In genomic region chr15:80694624-80695098, GRCh38 we compare ENCODE assay signal across 8 cellular contexts. TPM values are rescaled to one million over a fixed set of nuclear protein-coding genes. Genes with fewer than 3 reads are reported as not detected.
DNase-seq lines count a peak whose midpoint lies in the region; ATAC-seq and TF ChIP-seq lines count a peak whose summit lies in the region.

No MANE protein-coding gene starts in this region.

- 0% methylated on average over 2 to 12 of the region's 46 CpGs for WGBS in transverse colon (ENCODE audit: low coverage in 1 of 2), 2 donors

- H3K4me3 ChIP-seq in WI38 (ENCODE audit: low read depth, low read length) (peak overlapping the region; percentile 65), mucosa of stomach (ENCODE audit: low read length) (peak overlapping the region; percentile 17), transverse colon (peak overlapping the region; percentile 76 to 95 (median 84))

- in situ Hi-C loops in transverse colon (cut with MboI; ENCODE audit: low pct_ligation_motif_present in 1 of 4, low pct_unique_long_range_greater_than_20kb in 1 of 4, low sequenced_read_pairs in 3 of 4) = no loop called here

- no peak for TF ChIP-seq POLR2A in transverse colon (IDR thresholded peaks at IDR 0.05)

- intact Hi-C loops in Right ventricle myocardium inferior (cut with DNase I) = loop anchor here (10.0 kb wide), 1 partner anchor 290 kb away; the partner anchor contains the start of gene MESD
- intact Hi-C loops in cardiac septum (cut with DNase I) = loop anchor here (10.0 kb wide), 1 partner anchor 50 kb away; no protein-coding TSS in a partner anchor
- intact Hi-C loops in transverse colon (cut with DNase I; ENCODE audit: low total_unique reads) = no loop called here

- H3K27ac ChIP-seq in transverse colon = peak overlapping the region; percentile 93 to 95 (median 94)

- TF ChIP-seq CTCF in WI38 (IDR thresholded peaks at IDR 0.05; ENCODE audit: low read depth, low read length) (no peak), transverse colon (IDR thresholded peaks at IDR 0.05) (no peak)

- H3K27me3 ChIP-seq in mucosa of stomach (ENCODE audit: control insufficient read depth, insufficient read depth, low read length) (no peaks in the 10 kb centered on the region), transverse colon (no peaks in the 10 kb centered on the region)

- H3K9ac ChIP-seq in mucosa of stomach (ENCODE audit: low read length) = peak overlapping the region; percentile 81

- no peaks in the 10 kb centered on the region for H3K9me3 ChIP-seq in mucosa of stomach (ENCODE audit: control insufficient read depth, low read length)
- H3K9me3 ChIP-seq in transverse colon = no peaks in the 10 kb centered on the region

- H3K4me1 ChIP-seq in mucosa of stomach (ENCODE audit: control insufficient read depth, insufficient read depth, low read length) (peaks cover 15% of the 10 kb centered on the region), transverse colon (peaks cover 0 to 34% (median 16%) of the 10 kb centered on the region in 4 donors)

- ATAC-seq in Right ventricle myocardium inferior (peak; percentile 49), HG03457 (IDR thresholded peaks at IDR 0.05; ENCODE audit: unreplicated experiment) (peak; percentile 41)

- DNase-seq in Right ventricle myocardium inferior (ENCODE audit: missing footprints) = no peak
- no peak for DNase-seq in cardiac septum (ENCODE audit: low spot score)
- DNase-seq in effector CD4-positive, alpha-beta T cell = peak; percentile 8
- DNase-seq in transverse colon = peak; percentile 59
- DNase-seq in ecto neural progenitor cell (ENCODE audit: low spot score) = no peak

- TF ChIP-seq EP300 in transverse colon (IDR thresholded peaks at IDR 0.05; ENCODE audit: low read depth) = no peak

- H3K36me3 ChIP-seq in mucosa of stomach (ENCODE audit: control insufficient read depth, insufficient read depth, low read length) (no peaks in the 10 kb centered on the region), transverse colon (no peaks in the 10 kb centered on the region)

RNA-seq across cellular contexts. Expression of gene ABHD17C, which starts 0.4 kb away (rescaled TPM):
- total RNA-seq in Right ventricle myocardium inferior = 7.5 TPM
- 8.5 TPM for total RNA-seq in cardiac septum
- 10 to 100 TPM; 41.0 to 96.0 (median 72.5) TPM for total RNA-seq in transverse colon

Comparison
In these comparisons a context has a peak if more than half of its experiments do, and no peak if none do; other contexts are left out.
1. DNase-seq: peak in effector CD4-positive, alpha-beta T cell (single experiment) and transverse colon (single experiment); none in Right ventricle myocardium inferior (single experiment), cardiac septum (single experiment) and ecto neural progenitor cell (single experiment).
2. H3K4me3 ChIP-seq: peak in every context shown above with its lines; median percentile 84 in transverse colon; 65 in WI38; 17 in mucosa of stomach.